ENCODE assay signal across 8 cellular contexts in the genomic region with DNA sequence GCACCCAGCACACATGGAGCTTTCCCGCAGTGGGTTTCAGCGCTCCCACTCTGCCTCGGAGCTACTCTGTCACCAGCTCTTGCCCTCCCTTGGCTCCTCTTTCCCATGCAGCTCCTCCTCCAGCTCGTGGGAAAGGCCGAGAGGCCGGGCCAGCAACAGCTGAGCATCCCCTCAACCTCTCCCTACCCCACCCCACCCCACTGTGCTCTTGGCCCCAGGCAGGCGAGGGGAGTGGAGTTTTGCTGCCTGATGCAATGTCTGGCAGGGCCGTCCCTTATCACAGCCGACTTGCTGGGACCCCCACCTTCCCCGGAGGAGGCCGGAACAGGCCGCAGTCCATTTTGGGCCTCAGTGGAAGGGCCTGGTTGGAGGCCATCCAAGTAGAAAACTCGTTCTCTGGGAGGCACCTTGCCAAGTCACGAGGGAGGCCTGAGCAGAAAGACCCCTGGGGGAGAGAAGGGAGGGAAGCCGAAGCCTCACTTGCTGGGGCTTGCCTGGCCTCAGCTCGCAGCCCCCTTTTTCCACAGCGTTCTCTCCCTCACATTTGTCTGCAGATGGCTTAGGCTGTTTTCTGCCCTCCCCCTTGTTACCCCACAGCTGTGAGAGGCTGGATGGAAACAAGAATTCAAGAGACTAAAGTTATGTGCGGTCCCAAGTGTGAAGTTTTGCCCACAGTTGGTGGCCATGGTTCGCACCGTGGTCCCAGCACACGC. TPM values are rescaled to one million over a fixed set of nuclear protein-coding genes. Genes with fewer than 3 reads are reported as not detected.
DNase-seq lines count a peak whose midpoint lies in the region; ATAC-seq and TF ChIP-seq lines count a peak whose summit lies in the region.

No MANE protein-coding gene starts in this region.

- no peaks in the 10 kb centered on the region for H3K9me3 ChIP-seq in osteoblast (ENCODE audit: low read depth, low read length)

- peak; percentile 38 for ATAC-seq in foreskin keratinocyte

- peaks cover 73% of the 10 kb centered on the region for H4K20me1 ChIP-seq in osteoblast (ENCODE audit: insufficient read depth, low read length)

- H3K27me3 ChIP-seq in foreskin keratinocyte (no peaks in the 10 kb centered on the region), osteoblast (ENCODE audit: insufficient read depth, low read length) (no peaks in the 10 kb centered on the region)

- peak overlapping the region; percentile 59 for H3K4me2 ChIP-seq in osteoblast (ENCODE audit: insufficient read depth, low read length)

- TF ChIP-seq CTCF in foreskin keratinocyte (conservative IDR thresholded peaks at IDR 0.05): no peak
- no peak for TF ChIP-seq CTCF in osteoblast (IDR thresholded peaks at IDR 0.05; ENCODE audit: extremely low read depth, low read depth, low read length)

- H3K27ac ChIP-seq in foreskin keratinocyte (peak overlapping the region; percentile 34), osteoblast (ENCODE audit: low read depth, low read length) (peak overlapping the region; percentile 83)

- no peak overlapping the region for H2AFZ ChIP-seq in osteoblast (ENCODE audit: low read length)

- H3K36me3 ChIP-seq in osteoblast (ENCODE audit: insufficient read depth, low read length): no peaks in the 10 kb centered on the region

- H3K4me1 ChIP-seq in foreskin keratinocyte (peaks cover 21% of the 10 kb centered on the region), osteoblast (ENCODE audit: insufficient read depth, low read length) (peaks cover 31% of the 10 kb centered on the region)

- peaks cover 96% of the 10 kb centered on the region for H3K79me2 ChIP-seq in osteoblast (ENCODE audit: insufficient read depth, low read length)

- DNase-seq in AG20443 (ENCODE audit: low spot score) (peak; percentile 78), RPMI7951 (ENCODE audit: low read depth) (peak; percentile 80), foreskin keratinocyte (peak in 1 of 2 donors; percentile 39), osteoblast (ENCODE audit: insufficient read length, low spot score, missing footprints) (peak; percentile 93), SHP77 treated with DMSO at 0.1 percent for 48 hours (lab: John Stamatoyannopoulos, UW) (no peak), NCI-H146 treated with DMSO at 0.1 percent for 48 hours (lab: John Stamatoyannopoulos, UW; ENCODE audit: unreplicated experiment) (no peak), NCI-H2107 treated with DMSO at 0.1 percent for 48 hours (lab: John Stamatoyannopoulos, UW; ENCODE audit: unreplicated experiment) (no peak)
- no peak for DNase-seq in stimulated activated naive CD4-positive, alpha-beta T cell treated with Interleukin-2 at 50 U/mL for 16 hours (lab: John Stamatoyannopoulos, UW)

- no peak overlapping the region for H3K4me3 ChIP-seq in osteoblast (ENCODE audit: insufficient read depth, low read length)

RNA-seq across cellular contexts. Expression of gene CHST3, which starts 35.3 kb away (rescaled TPM):
- 9.4 and 14.5 TPM in 2 replicates for total RNA-seq in RPMI7951 (2014; rRNA removed; shearing (Covaris generic))
- total RNA-seq in foreskin keratinocyte (23.0 and 23.9 TPM in 2 replicates), osteoblast (39.5 and 43.1 TPM in 2 replicates)
- 7.9 and 8.0 TPM in 2 replicates for polyA plus RNA-seq in foreskin keratinocyte

Comparison
In these comparisons a context has a peak if more than half of its experiments do, and no peak if none do; other contexts are left out.
1. DNase-seq: peak in AG20443 (single experiment), RPMI7951 (single experiment) and osteoblast (single experiment); none in SHP77 treated with DMSO at 0.1 percent for 48 hours (single experiment), NCI-H146 treated with DMSO at 0.1 percent for 48 hours (single experiment), NCI-H2107 treated with DMSO at 0.1 percent for 48 hours (single experiment) and stimulated activated naive CD4-positive, alpha-beta T cell treated with Interleukin-2 at 50 U/mL for 16 hours (single experiment).